10 cellular contexts compared by ENCODE assay signal in the genomic region with DNA sequence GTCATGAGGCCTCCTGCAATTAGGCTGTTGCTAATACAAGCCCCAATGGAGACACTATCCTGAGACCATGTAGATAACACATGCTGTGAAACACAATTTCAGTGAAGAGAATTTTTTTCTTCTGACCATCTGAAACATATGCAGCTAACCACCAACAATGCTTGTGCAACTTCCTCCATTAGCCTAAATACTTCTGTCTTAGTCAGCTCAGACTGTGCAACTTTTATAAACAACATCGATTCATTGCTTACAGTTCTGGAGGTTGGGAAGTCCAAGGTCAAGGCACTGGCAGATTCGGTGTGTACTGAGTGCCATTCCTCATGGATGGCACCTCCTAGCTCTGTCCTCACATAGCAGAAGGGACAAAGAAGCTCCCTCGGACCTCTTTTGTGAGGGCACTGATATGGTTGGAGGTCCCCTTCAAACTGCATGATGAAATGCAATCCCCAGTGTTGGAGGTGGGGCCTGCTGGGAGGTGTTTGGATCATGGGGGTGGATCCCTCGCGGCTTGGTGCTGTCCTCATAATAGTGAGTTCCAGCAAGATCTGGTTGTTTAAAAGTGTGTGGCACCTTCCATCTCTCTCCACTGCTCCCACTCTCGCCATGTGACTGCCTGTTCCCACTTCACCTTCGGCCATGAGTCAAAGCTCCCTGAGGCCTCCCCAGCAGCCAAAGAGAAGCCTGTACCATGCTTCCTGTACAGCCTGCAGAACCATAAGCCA.
DNase-seq lines count a peak whose midpoint lies in the region; ATAC-seq and TF ChIP-seq lines count a peak whose summit lies in the region.
"Had no signal": no experiment of that assay in that cellular context is flagged by ENCODE, and none has a peak within 500 bp of the region (broad histone marks: within the 10 kb centered on the region; RNA-seq: fewer than 3 reads in every experiment).

No MANE protein-coding gene starts in this region.

- no peak overlapping the region for H3K27ac ChIP-seq in KMS-11
- peak overlapping the region; percentile 66 for H3K27ac ChIP-seq in brain microvascular endothelial cell
- H3K27ac ChIP-seq in substantia nigra (ENCODE audit: low read depth, low read length, poor library complexity, severe bottlenecking), result no peak overlapping the region

- DNase-seq in GF-D8 (lab: John Stamatoyannopoulos, UW) (peak; percentile 81), brain microvascular endothelial cell (peak; percentile 71), non-pigmented ciliary epithelial cell (ENCODE audit: low read depth) (peak; percentile 72), C1 segment of cervical spinal cord (lab: John Stamatoyannopoulos, UW) (no peak), NCI-H446 (lab: John Stamatoyannopoulos, UW) (no peak), substantia nigra (lab: John Stamatoyannopoulos, UW) (no peak)
- DNase-seq: heart right ventricle, MM.1S had no signal

- ATAC-seq in GM21367 (IDR thresholded peaks at IDR 0.05; ENCODE audit: unreplicated experiment), result no peak

- no peaks in the 10 kb centered on the region for H3K27me3 ChIP-seq in KMS-11 (ENCODE audit: insufficient read depth, low read depth)
- no peaks in the 10 kb centered on the region for H3K27me3 ChIP-seq in brain microvascular endothelial cell (replicated peaks)
- H3K27me3 ChIP-seq: heart right ventricle had no signal

- in situ Hi-C loops in brain microvascular endothelial cell (cut with HindIII; ENCODE audit: low pct_ligation_motif_present, low sequenced_read_pairs), result no loop called here

- H2AFZ ChIP-seq in KMS-11 (ENCODE audit: low read depth), result no peak overlapping the region

- H3K4me2 ChIP-seq in KMS-11, result peak overlapping the region; percentile 21; the same call in 1 of the 2 replicates

- TF ChIP-seq CTCF in KMS-11 (conservative IDR thresholded peaks at IDR 0.05; ENCODE audit: low read depth, low read length) (no peak), brain microvascular endothelial cell (IDR thresholded peaks at IDR 0.05; ENCODE audit: low read depth, low read length, missing control alignments) (no peak)

- H3K79me2 ChIP-seq in KMS-11 (ENCODE audit: insufficient read depth, low read depth), result peaks cover 69% of the 10 kb centered on the region

- peaks cover 29% of the 10 kb centered on the region for H3K4me1 ChIP-seq in KMS-11 (ENCODE audit: low read depth, poor library complexity, severe bottlenecking)

- H4K20me1 ChIP-seq in KMS-11 (ENCODE audit: insufficient read depth), result 0 out of 2 replicates have a peak, but pooled peaks cover 4% of the 10 kb centered on the region

- no peak overlapping the region for H3K9ac ChIP-seq in KMS-11

- H3K36me3 ChIP-seq in KMS-11 (ENCODE audit: insufficient read depth) (no peaks in the 10 kb centered on the region), brain microvascular endothelial cell (replicated peaks) (peaks cover 2% of the 10 kb centered on the region)

- H3K4me3 ChIP-seq in KMS-11 (IDR thresholded peaks at IDR 0.05; ENCODE audit: insufficient read depth, low read depth, low read length) (no peak overlapping the region), brain microvascular endothelial cell (ENCODE audit: low read depth, low read length) (no peak overlapping the region)
- H3K4me3 ChIP-seq: heart right ventricle had no signal

Comparison
In these comparisons a context has a peak if more than half of its experiments do, and no peak if none do; other contexts are left out.
1. DNase-seq: peak in GF-D8 (single experiment), brain microvascular endothelial cell (single experiment) and non-pigmented ciliary epithelial cell (single experiment); none in C1 segment of cervical spinal cord (0 of 14), NCI-H446 (0 of 2) and substantia nigra (0 of 49).